ENCODE assay signal across 8 cellular contexts in the genomic region with DNA sequence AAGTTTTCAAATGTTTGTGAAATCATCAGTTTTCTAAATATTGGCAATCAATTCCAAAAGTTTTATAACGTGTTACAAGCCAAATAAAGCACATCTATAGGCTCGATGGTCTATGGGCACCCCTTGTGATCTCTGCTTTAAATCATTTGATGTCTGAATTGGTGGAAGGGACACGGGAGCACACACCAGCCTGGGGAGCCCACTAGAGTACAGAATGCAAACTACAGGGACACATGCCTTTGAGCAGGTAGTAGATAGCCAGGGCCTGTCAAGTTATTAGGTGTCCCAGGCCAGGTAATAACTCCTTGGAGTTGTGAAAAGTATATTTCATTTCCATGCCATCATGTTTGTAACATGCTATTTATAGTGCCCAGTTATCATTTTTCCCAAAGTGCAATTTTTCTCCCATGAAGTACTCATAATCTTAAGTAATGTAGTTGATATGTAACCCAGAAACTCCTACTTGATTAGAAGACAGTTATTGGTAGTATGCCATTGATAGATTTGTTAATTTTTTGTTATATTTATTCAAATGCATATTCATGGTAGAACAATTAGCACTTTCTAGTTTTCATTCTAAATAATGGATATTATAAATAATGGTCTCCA.
DNase-seq lines count a peak whose midpoint lies in the region; ATAC-seq and TF ChIP-seq lines count a peak whose summit lies in the region.

No MANE protein-coding gene starts in this region.

- H3K9ac ChIP-seq in Karpas-422 (ENCODE audit: low read length), result peak overlapping the region; percentile 47; the same call in 1 of the 2 replicates

- no peaks in the 10 kb centered on the region for H4K20me1 ChIP-seq in Karpas-422 (ENCODE audit: insufficient read depth, low read depth, low read length)

- TF ChIP-seq CTCF in right atrium auricular region (IDR thresholded peaks at IDR 0.05), result peak in 1 of 2 donors; percentile 60
- peak; percentile 60 for TF ChIP-seq CTCF in WI38 (IDR thresholded peaks at IDR 0.05; ENCODE audit: low read depth, low read length)
- peak; percentile 60 for TF ChIP-seq CTCF in kidney epithelial cell (IDR thresholded peaks at IDR 0.05; ENCODE audit: insufficient read depth, low read length, poor library complexity, severe bottlenecking)

- intact Hi-C loops in Right ventricle myocardium superior (cut with DNase I), result loop anchor here (10.0 kb wide), 1 partner anchor 648 kb away; a partner anchor contains a TSS

- H3K27me3 ChIP-seq in right atrium auricular region, result no peaks in the 10 kb centered on the region
- H3K27me3 ChIP-seq in Karpas-422 (ENCODE audit: low read length), result no peaks in the 10 kb centered on the region
- no peaks in the 10 kb centered on the region for H3K27me3 ChIP-seq in kidney epithelial cell (ENCODE audit: control insufficient read depth, insufficient read depth, low read length)

- peak overlapping the region; percentile 69 for H3K4me2 ChIP-seq in Karpas-422 (ENCODE audit: low read depth, low read length, poor library complexity, severe bottlenecking)

- H3K36me3 ChIP-seq in right atrium auricular region, result no peaks in the 10 kb centered on the region
- H3K36me3 ChIP-seq in Karpas-422 (ENCODE audit: insufficient read depth, low read length), result peaks cover 7% of the 10 kb centered on the region; the same call in 1 of the 2 replicates
- no peaks in the 10 kb centered on the region for H3K36me3 ChIP-seq in kidney epithelial cell (ENCODE audit: control insufficient read depth, insufficient read depth, low read length)

- H3K27ac ChIP-seq in right atrium auricular region (no peak overlapping the region), Karpas-422 (ENCODE audit: low read length) (peak overlapping the region; percentile 83)

- peaks cover 50% of the 10 kb centered on the region for H3K79me2 ChIP-seq in Karpas-422 (ENCODE audit: low read length)

- ATAC-seq in Right ventricle myocardium superior (ENCODE audit: poor library complexity), result peak; percentile 36
- peak; percentile 62 for ATAC-seq in GM21825 (IDR thresholded peaks at IDR 0.05; ENCODE audit: unreplicated experiment)

- no peak for DNase-seq in Right ventricle myocardium superior
- DNase-seq in right atrium auricular region (ENCODE audit: low spot score), result no peak
- DNase-seq in Karpas-422, result peak; percentile 91
- DNase-seq in kidney epithelial cell (ENCODE audit: low read depth), result no peak
- no peak for DNase-seq in CD1c-positive myeloid dendritic cell (ENCODE audit: extremely low spot score)
- no peak for DNase-seq in NCI-H774 (lab: John Stamatoyannopoulos, UW)

- H3K9me3 ChIP-seq in right atrium auricular region, result no peaks in the 10 kb centered on the region
- no peaks in the 10 kb centered on the region for H3K9me3 ChIP-seq in Karpas-422 (ENCODE audit: low read length)

- no peaks in the 10 kb centered on the region for H3K9me2 ChIP-seq in Karpas-422 (replicated peaks; ENCODE audit: insufficient read depth, low read length)

- H3K4me1 ChIP-seq in right atrium auricular region (no peaks in the 10 kb centered on the region), Karpas-422 (ENCODE audit: low read length) (peaks cover 48% of the 10 kb centered on the region)

- no peak overlapping the region for H3K4me3 ChIP-seq in right atrium auricular region
- H3K4me3 ChIP-seq in Karpas-422 (ENCODE audit: low read length), result no peak overlapping the region
- H3K4me3 ChIP-seq in WI38 (ENCODE audit: low read depth, low read length), result no peak overlapping the region
- H3K4me3 ChIP-seq in kidney epithelial cell (ENCODE audit: low read depth, low read length), result no peak overlapping the region

- H2AFZ ChIP-seq in Karpas-422 (ENCODE audit: low read length), result no peak overlapping the region
